In the genomic region with DNA sequence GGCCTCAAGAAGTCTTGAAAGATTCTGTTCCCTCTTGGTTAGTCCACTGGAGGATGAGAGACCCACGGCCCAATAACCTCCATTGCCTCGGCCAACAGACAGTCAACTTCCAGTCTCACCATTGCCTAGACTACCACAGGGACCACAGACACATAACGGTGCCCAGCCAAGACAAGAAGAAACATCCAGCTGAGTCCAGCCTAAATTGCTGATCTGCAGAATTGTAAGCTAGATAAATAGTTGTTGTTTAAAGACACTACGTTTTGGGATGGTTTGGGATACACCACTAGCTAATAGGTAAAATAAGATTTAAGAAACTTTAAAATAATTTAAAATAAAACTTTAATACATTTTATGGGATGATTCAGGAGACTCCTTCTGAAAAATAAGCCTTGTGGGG, we compare ENCODE assay signal across 11 cellular contexts.
"Had no signal": no experiment of that assay in that cellular context is flagged by ENCODE, and none has a peak within 500 bp of the region (broad histone marks: within the 10 kb centered on the region; RNA-seq: fewer than 3 reads in every experiment).

No MANE protein-coding gene starts in this region.

- ATAC-seq: GM23338, HCT116 had no signal

- FAIRE-seq: H1, H54 had no signal

- H3K27ac ChIP-seq: GM23248 had no signal

- H3K4me1 ChIP-seq: HAP-1 had no signal

- H3K36me3 ChIP-seq: HAP-1 had no signal

- H3K4me3 ChIP-seq: GM23248, GM23338, HAP-1 had no signal

- H3K4me3 Mint-ChIP-seq: GM23338, H9, HFFc6 had no signal

- H3K9me3 ChIP-seq: HAP-1 had no signal

- H3K9me3 Mint-ChIP-seq: GM23338, H9, HFFc6 had no signal

- H2AFZ ChIP-seq: GM23248, GM23338 had no signal

- DNase-seq: GM23248, GOT3, H7, H9, HCEC 1CT, HFFc6 had no signal

- H3K9ac ChIP-seq: GM23248 had no signal

- H3K4me2 ChIP-seq: GM23338 had no signal

- H3K27ac Mint-ChIP-seq: GM23338, H9, HFFc6 had no signal

- H3K4me1 Mint-ChIP-seq: GM23338, H9 had no signal
